ENCODE assay signal across 17 cellular contexts in genomic region chr2:102000012-102000411, GRCh38. TPM values are rescaled to one million over a fixed set of nuclear protein-coding genes. Genes with fewer than 3 reads are reported as not detected.
"Had no signal": no experiment of that assay in that cellular context is flagged by ENCODE, and none has a peak within 500 bp of the region (broad histone marks: within the 10 kb centered on the region; RNA-seq: fewer than 3 reads in every experiment).

No MANE protein-coding gene starts in this region.

- H3K4me3 Mint-ChIP-seq: activated CD8-positive, alpha-beta T cell treated with anti-CD3 and anti-CD28 coated beads, Interleukin-2, amount 10 ng/mL, durations not matched to agents 7 days and 5 days; memory B cell; natural killer cell had no signal

- DNase-seq: activated CD4-positive, CD25-positive, alpha-beta regulatory T cell treated with anti-CD3 and anti-CD28 coated beads, Interleukin-2, amount 50 U/mL, for 72 hours; activated CD8-positive, alpha-beta memory T cell treated with anti-CD3 and anti-CD28 coated beads, Interleukin-2, amount 50 U/mL, for 4 hours; activated CD8-positive, alpha-beta T cell treated with anti-CD3 and anti-CD28 coated beads, Interleukin-2, amount 10 ng/mL, durations not matched to agents 7 days and 5 days; amygdala; caudate nucleus; hippocampal formation; kidney; left ventricle myocardium inferior; natural killer cell; small intestine; stimulated activated CD4-positive, alpha-beta T cell treated with anti-CD3 and anti-CD28 coated beads, Interleukin-4, amount 100 ng/mL, for 4 hours; stimulated activated naive CD4-positive, alpha-beta T cell treated with Interleukin-2 at 50 U/mL for 16 hours; T1000 had no signal

- H3K9me3 Mint-ChIP-seq: memory B cell, natural killer cell had no signal

- H3K27ac Mint-ChIP-seq: activated CD8-positive, alpha-beta T cell treated with anti-CD3 and anti-CD28 coated beads, Interleukin-2, amount 10 ng/mL, durations not matched to agents 7 days and 5 days; memory B cell; natural killer cell had no signal

- H3K36me3 Mint-ChIP-seq: memory B cell, natural killer cell had no signal

- H3K4me1 Mint-ChIP-seq: memory B cell had no signal

- ATAC-seq: activated CD8-positive, alpha-beta T cell treated with anti-CD3 and anti-CD28 coated beads, Interleukin-2, amount 10 ng/mL, durations not matched to agents 7 days and 5 days; natural killer cell; SK-N-SH treated with all-trans-retinoic acid at 6 μM for 48 hours had no signal

RNA-seq across cellular contexts. Expression of gene IL1R2, which starts 8.3 kb away (rescaled TPM):
- total RNA-seq: activated CD8-positive, alpha-beta T cell treated with anti-CD3 and anti-CD28 coated beads, Interleukin-2, amount 10 ng/mL, durations not matched to agents 7 days and 5 days; glomerular endothelial cell; temporal lobe had no signal
